ENCODE assay signal across 12 cellular contexts in the genomic region with DNA sequence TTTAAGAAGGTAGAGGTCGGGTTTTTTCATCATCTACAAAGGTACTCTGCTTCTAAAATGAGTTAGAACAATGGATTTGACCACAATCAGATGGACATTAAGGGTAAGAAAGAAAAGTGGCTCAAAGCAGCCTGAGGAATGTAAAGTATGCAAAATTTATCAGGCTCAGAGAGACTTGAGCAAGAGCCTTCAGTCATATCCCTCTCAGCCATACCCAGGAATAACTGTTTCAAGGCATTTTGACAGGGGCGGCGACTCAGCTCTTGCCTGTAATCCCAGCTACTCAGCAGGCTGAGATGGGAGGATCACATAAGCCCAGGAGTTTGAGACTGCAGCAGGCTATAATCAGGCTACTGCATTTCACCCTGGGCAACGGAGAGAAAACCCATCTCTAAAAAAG. TPM values are rescaled to one million over a fixed set of nuclear protein-coding genes. Genes with fewer than 3 reads are reported as not detected.
A peak's percentile ranks its signal among the peaks of the same experiment; 100 is the strongest.
DNase-seq lines count a peak whose midpoint lies in the region; ATAC-seq, FAIRE-seq and TF ChIP-seq lines count a peak whose summit lies in the region.
"Had no signal": no experiment of that assay in that cellular context is flagged by ENCODE, and none has a peak within 500 bp of the region (broad histone marks: within the 10 kb centered on the region; RNA-seq: fewer than 3 reads in every experiment).

No MANE protein-coding gene starts in this region.

- TF ChIP-seq EP300 in A549 (IDR thresholded peaks at IDR 0.05), result no peak

- POLR2A ChIA-PET in A549 (lab: Yijun Ruan, JAX), result interaction anchor here (0.5 to 0.6 kb wide), 2 partner anchors 65 to 71 kb away, joined by 3 read pairs; no protein-coding TSS in a partner anchor

- no peaks in the 10 kb centered on the region for H3K9me3 Mint-ChIP-seq in Calu3 (ENCODE audit: low read depth, unreplicated experiment)
- H3K9me3 Mint-ChIP-seq: activated naive CD8-positive, alpha-beta T cell treated with anti-CD3 and anti-CD28 coated beads, Interleukin-2, amount 10 ng/mL, durations not matched to agents 7 days and 5 days had no signal

- no peak for TF ChIP-seq CTCF in A549 (IDR thresholded peaks at IDR 0.05)
- TF ChIP-seq CTCF in Calu3 (IDR thresholded peaks at IDR 0.05; ENCODE audit: unreplicated experiment), result no peak

- H3K4me3 ChIP-seq in A549, result no peak overlapping the region

- TF ChIP-seq RAD21 in A549 (conservative IDR thresholded peaks at IDR 0.05 in 1 of 2, IDR thresholded peaks at IDR 0.05 in 1 of 2), result no peak

- peaks cover 8% of the 10 kb centered on the region for H3K36me3 Mint-ChIP-seq in Calu3 (ENCODE audit: insufficient read depth, unreplicated experiment)

- peaks cover 17% of the 10 kb centered on the region for H3K4me1 Mint-ChIP-seq in Calu3 (ENCODE audit: low read depth, unreplicated experiment)

- FAIRE-seq in A549 (lab: Jason Lieb, UNC), result no peak

- H3K27me3 Mint-ChIP-seq in Calu3 (ENCODE audit: unreplicated experiment), result no peaks in the 10 kb centered on the region
- H3K27me3 Mint-ChIP-seq: activated naive CD8-positive, alpha-beta T cell treated with anti-CD3 and anti-CD28 coated beads, Interleukin-2, amount 10 ng/mL, durations not matched to agents 7 days and 5 days had no signal

- 92% methylated on average over 4 of the region's 4 CpGs for WGBS in A549 (ENCODE audit: missing lambda C conversion rate)

- TF ChIP-seq POLR2A in A549 (IDR thresholded peaks at IDR 0.05; ENCODE audit: low read length), result no peak

- peak in 1 of 2 experiments; percentile 39 for DNase-seq in A549 (ENCODE audit: low read depth in 1 of 2, low spot score in 1 of 2)
- peak; percentile 54 for DNase-seq in HS-27A (ENCODE audit: low read depth)
- DNase-seq in astrocyte of the hippocampus (ENCODE audit: low read depth, low spot score), result peak; percentile 87
- peak; percentile 73 for DNase-seq in islet precursor cell
- DNase-seq in globus pallidus (ENCODE audit: low spot score), result no peak
- DNase-seq in CD1c-positive myeloid dendritic cell (ENCODE audit: extremely low spot score), result no peak
- DNase-seq in DMS 273 (lab: John Stamatoyannopoulos, UW; ENCODE audit: unreplicated experiment), result no peak
- no peak for DNase-seq in Calu3
- DNase-seq: activated naive CD8-positive, alpha-beta T cell treated with anti-CD3 and anti-CD28 coated beads, Interleukin-2, amount 10 ng/mL, durations not matched to agents 7 days and 5 days; DMS53; endodermal cell; PC-3 had no signal

- peaks cover 8% of the 10 kb centered on the region for H3K4me1 ChIP-seq in A549

- no peaks in the 10 kb centered on the region for H3K9me3 ChIP-seq in A549

- no peak overlapping the region for H3K4me2 ChIP-seq in A549

- no peak overlapping the region for H3K27ac ChIP-seq in A549

- peak; percentile 68 to 78 for ATAC-seq in A549
- ATAC-seq: PC-3 had no signal

- CTCF ChIA-PET in A549 (lab: Yijun Ruan, JAX) (interaction anchor here (0.9 to 1.1 kb wide), 2 partner anchors 12 to 59 kb away, joined by 4 read pairs; no protein-coding TSS in a partner anchor), Calu3 (lab: Charles Lee) (no interaction called here)

- H3K4me3 Mint-ChIP-seq in Calu3 (ENCODE audit: low read depth, unreplicated experiment), result no peak overlapping the region
- H3K4me3 Mint-ChIP-seq: activated naive CD8-positive, alpha-beta T cell treated with anti-CD3 and anti-CD28 coated beads, Interleukin-2, amount 10 ng/mL, durations not matched to agents 7 days and 5 days; endodermal cell had no signal

- no TSS peak for BruUV-seq in Calu3 (replicated peaks; lab: Mats Ljungman, UMichigan)

- intact Hi-C loops in Calu3 (cut with micrococcal nuclease; ENCODE audit: unreplicated experiment), result no loop called here

- H3K27ac Mint-ChIP-seq in Calu3 (ENCODE audit: unreplicated experiment), result no peak overlapping the region
- H3K27ac Mint-ChIP-seq: activated naive CD8-positive, alpha-beta T cell treated with anti-CD3 and anti-CD28 coated beads, Interleukin-2, amount 10 ng/mL, durations not matched to agents 7 days and 5 days; endodermal cell had no signal

TF ChIP-seq in A549, 52 proteins besides CTCF, POLR2A, EP300 and RAD21:
- TF ChIP-seq CHD4 (IDR thresholded peaks at IDR 0.05; ENCODE audit: borderline replicate concordance) (no peak), FOSL2 (IDR thresholded peaks at IDR 0.05) (no peak), FOSL2 (CRISPR knock-in tag; IDR thresholded peaks at IDR 0.05) (no peak), BCL3 (IDR thresholded peaks at IDR 0.05) (no peak), CEBPB (IDR thresholded peaks at IDR 0.05) (no peak), RARB (CRISPR knock-in tag; IDR thresholded peaks at IDR 0.05) (no peak), MAX (IDR thresholded peaks at IDR 0.05) (no peak), EHMT2 (IDR thresholded peaks at IDR 0.05; ENCODE audit: low read depth) (no peak), POLR2AphosphoS2 (conservative IDR thresholded peaks at IDR 0.05; ENCODE audit: low read length) (no peak), FOXS1 (CRISPR knock-in tag; IDR thresholded peaks at IDR 0.05) (no peak), RNF2 (IDR thresholded peaks at IDR 0.05; ENCODE audit: borderline replicate concordance, low read depth) (no peak), RFX5 (IDR thresholded peaks at IDR 0.05) (no peak), HOXB5 (CRISPR knock-in tag; IDR thresholded peaks at IDR 0.05) (no peak), CHD2 (IDR thresholded peaks at IDR 0.05; ENCODE audit: low read length, partially characterized antibody) (no peak)
- TF ChIP-seq, protein P1, sequence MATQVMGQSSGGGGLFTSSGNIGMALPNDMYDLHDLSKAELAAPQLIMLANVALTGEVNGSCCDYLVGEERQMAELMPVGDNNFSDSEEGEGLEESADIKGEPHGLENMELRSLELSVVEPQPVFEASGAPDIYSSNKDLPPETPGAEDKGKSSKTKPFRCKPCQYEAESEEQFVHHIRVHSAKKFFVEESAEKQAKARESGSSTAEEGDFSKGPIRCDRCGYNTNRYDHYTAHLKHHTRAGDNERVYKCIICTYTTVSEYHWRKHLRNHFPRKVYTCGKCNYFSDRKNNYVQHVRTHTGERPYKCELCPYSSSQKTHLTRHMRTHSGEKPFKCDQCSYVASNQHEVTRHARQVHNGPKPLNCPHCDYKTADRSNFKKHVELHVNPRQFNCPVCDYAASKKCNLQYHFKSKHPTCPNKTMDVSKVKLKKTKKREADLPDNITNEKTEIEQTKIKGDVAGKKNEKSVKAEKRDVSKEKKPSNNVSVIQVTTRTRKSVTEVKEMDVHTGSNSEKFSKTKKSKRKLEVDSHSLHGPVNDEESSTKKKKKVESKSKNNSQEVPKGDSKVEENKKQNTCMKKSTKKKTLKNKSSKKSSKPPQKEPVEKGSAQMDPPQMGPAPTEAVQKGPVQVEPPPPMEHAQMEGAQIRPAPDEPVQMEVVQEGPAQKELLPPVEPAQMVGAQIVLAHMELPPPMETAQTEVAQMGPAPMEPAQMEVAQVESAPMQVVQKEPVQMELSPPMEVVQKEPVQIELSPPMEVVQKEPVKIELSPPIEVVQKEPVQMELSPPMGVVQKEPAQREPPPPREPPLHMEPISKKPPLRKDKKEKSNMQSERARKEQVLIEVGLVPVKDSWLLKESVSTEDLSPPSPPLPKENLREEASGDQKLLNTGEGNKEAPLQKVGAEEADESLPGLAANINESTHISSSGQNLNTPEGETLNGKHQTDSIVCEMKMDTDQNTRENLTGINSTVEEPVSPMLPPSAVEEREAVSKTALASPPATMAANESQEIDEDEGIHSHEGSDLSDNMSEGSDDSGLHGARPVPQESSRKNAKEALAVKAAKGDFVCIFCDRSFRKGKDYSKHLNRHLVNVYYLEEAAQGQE (IDR thresholded peaks at IDR 0.05), result no peak

RNA-seq across cellular contexts. Expression of gene ANXA2R, which starts 38.8 kb away (rescaled TPM):
- 1.7 and 1.8 TPM in 2 replicates for polyA plus RNA-seq in A549 (2011; rRNA removed)
- polyA plus RNA-seq in A549 (2012; cell fraction: cytosol; rRNA removed), result 2.4 and 2.7 TPM in 2 replicates
- 3.3 and 3.7 TPM in 2 replicates for polyA plus RNA-seq in A549 (2012; cell fraction: nucleus; rRNA removed)
- polyA plus RNA-seq in A549 (2017; fragmentation: RNase III; extraction: RNeasy Plus Mini Kit Qiagen cat#74134 plus additional on column Dnase treatment), result 1.7 to 2.1 TPM (median 2.1 TPM) in 3 replicates
- 3.2 and 3.8 TPM in 2 replicates for polyA minus RNA-seq in A549 (2011; rRNA and poly(A)+ RNA removed)
- 8.0 and 9.4 TPM in 2 replicates for total RNA-seq in Calu3 (2022)

RNA-seq across cellular contexts. Expression of gene ZNF131, which starts 41.8 kb away (rescaled TPM):
- polyA plus RNA-seq in A549 (2011; rRNA removed), result 37.5 and 47.9 TPM in 2 replicates
- 11.8 and 13.2 TPM in 2 replicates for polyA plus RNA-seq in A549 (2012; cell fraction: cytosol; rRNA removed)
- polyA plus RNA-seq in A549 (2012; cell fraction: nucleus; rRNA removed), result 11.0 and 17.3 TPM in 2 replicates
- polyA plus RNA-seq in A549 (2017; fragmentation: RNase III; extraction: RNeasy Plus Mini Kit Qiagen cat#74134 plus additional on column Dnase treatment), result 21.7 to 25.3 TPM (median 22.6 TPM) in 3 replicates
- polyA minus RNA-seq in A549 (2011; rRNA and poly(A)+ RNA removed), result 26.5 and 30.3 TPM in 2 replicates
- 37.0 and 40.9 TPM in 2 replicates for total RNA-seq in Calu3 (2022)

Comparison
In these comparisons a context has a peak if more than half of its experiments do, and no peak if none do; other contexts are left out.
1. DNase-seq: peak in HS-27A (single experiment), astrocyte of the hippocampus (single experiment) and islet precursor cell (single experiment); none in globus pallidus (single experiment), CD1c-positive myeloid dendritic cell (single experiment), DMS 273 (single experiment) and Calu3 (single experiment).